ENCODE assay signal across 15 cellular contexts in the genomic region with DNA sequence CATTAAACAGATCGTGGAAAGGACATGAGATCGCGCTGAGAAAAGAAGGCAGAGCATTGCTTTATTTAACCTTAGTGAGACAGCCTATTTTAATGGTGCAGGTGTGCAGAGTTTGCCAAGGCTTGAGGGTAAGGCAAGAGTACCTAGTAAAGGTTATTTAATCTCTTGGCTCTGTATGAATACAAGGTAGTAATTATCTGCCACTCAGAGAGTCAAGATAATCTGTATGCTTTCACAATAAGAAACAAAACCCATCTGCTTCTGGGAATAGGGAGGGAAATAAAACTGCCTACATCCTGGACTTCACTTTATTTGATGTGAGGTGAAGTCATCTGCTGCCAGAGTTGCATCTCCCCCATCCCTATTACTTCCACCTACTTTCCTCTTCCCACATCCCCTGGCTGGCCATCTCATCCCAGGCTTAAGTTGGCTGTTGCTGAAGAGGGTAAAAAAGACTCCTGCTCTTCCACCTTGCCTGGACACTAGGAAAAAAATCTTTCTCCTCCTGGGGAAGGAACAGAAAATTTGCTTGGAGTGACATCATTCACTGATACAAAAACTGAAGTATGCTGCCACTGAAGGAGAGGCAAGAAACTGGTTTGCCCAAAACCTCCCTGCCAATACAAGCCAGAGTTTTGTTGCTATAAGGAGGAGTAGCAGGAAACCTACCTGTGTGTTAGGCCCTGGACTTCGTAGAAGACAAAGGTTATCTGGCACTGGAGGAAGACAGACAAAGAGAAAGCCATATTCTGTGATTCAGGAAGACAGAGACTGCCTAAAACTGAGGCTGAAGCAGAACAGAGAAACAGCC.
A peak's percentile ranks its signal among the peaks of the same experiment; 100 is the strongest.
DNase-seq lines count a peak whose midpoint lies in the region; ATAC-seq lines count a peak whose summit lies in the region.
"Had no signal": no experiment of that assay in that cellular context is flagged by ENCODE, and none has a peak within 500 bp of the region (broad histone marks: within the 10 kb centered on the region; RNA-seq: fewer than 3 reads in every experiment).

No MANE protein-coding gene starts in this region.

- H3K4me1 Mint-ChIP-seq in stimulated activated naive B cell treated with anti-CD40 and anti-IgM and Interleukin-4, amounts not matched to agents 10 μg/mL and 1 μg/mL and 100 μg/mL, for 72 hours, result peaks cover 4 to 12% of the 10 kb centered on the region in 2 donors
- H3K4me1 Mint-ChIP-seq: naive B cell; stimulated activated effector memory CD8-positive, alpha-beta T cell treated with anti-CD3 and anti-CD28 coated beads, Interleukin-12 subunit alpha, Interleukin-12 subunit beta, amount 100 ng/mL, for 72 hours had no signal

- DNase-seq in NCI-H1092 (lab: John Stamatoyannopoulos, UW), result peak; percentile 34
- peak; percentile 78 for DNase-seq in NCI-H2081 treated with DMSO at 0.1 percent for 48 hours (lab: John Stamatoyannopoulos, UW)
- DNase-seq in NCI-H748 treated with DMSO at 0.1 percent for 48 hours (lab: John Stamatoyannopoulos, UW), result peak; percentile 67
- no peak for DNase-seq in stimulated activated naive B cell treated with anti-CD40 and anti-IgM and Interleukin-4, amounts not matched to agents 10 μg/mL and 1 μg/mL and 100 μg/mL, for 72 hours
- no peak for DNase-seq in hepatic stellate cell (ENCODE audit: low spot score)
- DNase-seq in amygdala (lab: John Stamatoyannopoulos, UW), result no peak
- DNase-seq: activated CD4-positive, alpha-beta T cell treated with anti-CD3 and anti-CD28 coated beads for 48 hours; H7; Kasumi-1; kidney; naive B cell; ovary had no signal

- H3K36me3 Mint-ChIP-seq in stimulated activated naive B cell treated with anti-CD40 and anti-IgM and Interleukin-4, amounts not matched to agents 10 μg/mL and 1 μg/mL and 100 μg/mL, for 72 hours, result no peaks in the 10 kb centered on the region
- H3K36me3 Mint-ChIP-seq: naive B cell; stimulated activated effector memory CD8-positive, alpha-beta T cell treated with anti-CD3 and anti-CD28 coated beads, Interleukin-12 subunit alpha, Interleukin-12 subunit beta, amount 100 ng/mL, for 72 hours had no signal

- peaks cover 0 to 5% of the 10 kb centered on the region in 2 donors for H3K27me3 Mint-ChIP-seq in stimulated activated naive B cell treated with anti-CD40 and anti-IgM and Interleukin-4, amounts not matched to agents 10 μg/mL and 1 μg/mL and 100 μg/mL, for 72 hours

- peaks cover 0 to 2% of the 10 kb centered on the region in 2 donors for H3K9me3 Mint-ChIP-seq in stimulated activated naive B cell treated with anti-CD40 and anti-IgM and Interleukin-4, amounts not matched to agents 10 μg/mL and 1 μg/mL and 100 μg/mL, for 72 hours

- peak overlapping the region; percentile 62 for H3K27ac Mint-ChIP-seq in stimulated activated naive B cell treated with anti-CD40 and anti-IgM and Interleukin-4, amounts not matched to agents 10 μg/mL and 1 μg/mL and 100 μg/mL, for 72 hours
- H3K27ac Mint-ChIP-seq: stimulated activated effector memory CD8-positive, alpha-beta T cell treated with anti-CD3 and anti-CD28 coated beads, Interleukin-12 subunit alpha, Interleukin-12 subunit beta, amount 100 ng/mL, for 72 hours had no signal

- H3K4me3 Mint-ChIP-seq in stimulated activated naive B cell treated with anti-CD40 and anti-IgM and Interleukin-4, amounts not matched to agents 10 μg/mL and 1 μg/mL and 100 μg/mL, for 72 hours, result no peak overlapping the region
- H3K4me3 Mint-ChIP-seq: naive B cell; stimulated activated effector memory CD8-positive, alpha-beta T cell treated with anti-CD3 and anti-CD28 coated beads, Interleukin-12 subunit alpha, Interleukin-12 subunit beta, amount 100 ng/mL, for 72 hours had no signal

- ATAC-seq in stimulated activated naive B cell treated with anti-CD40 and anti-IgM and Interleukin-4, amounts not matched to agents 10 μg/mL and 1 μg/mL and 100 μg/mL, for 72 hours (replicated peaks), result no peak
- ATAC-seq in GM19035 (IDR thresholded peaks at IDR 0.05; ENCODE audit: unreplicated experiment), result no peak
- ATAC-seq: sciatic nerve; stimulated activated effector memory CD8-positive, alpha-beta T cell treated with anti-CD3 and anti-CD28 coated beads, Interleukin-12 subunit alpha, Interleukin-12 subunit beta, amount 100 ng/mL, for 72 hours had no signal

Comparison
In these comparisons a context has a peak if more than half of its experiments do, and no peak if none do; other contexts are left out.
1. DNase-seq: peak in NCI-H1092 (single experiment), NCI-H2081 treated with DMSO at 0.1 percent for 48 hours (single experiment) and NCI-H748 treated with DMSO at 0.1 percent for 48 hours (single experiment); none in stimulated activated naive B cell treated with anti-CD40 and anti-IgM and Interleukin-4, amounts not matched to agents 10 μg/mL and 1 μg/mL and 100 μg/mL, for 72 hours (single experiment), hepatic stellate cell (single experiment) and amygdala (0 of 56).